ENCODE assay signal across 36 cellular contexts in genomic region chr7:108808556-108808955, GRCh38.
"Had no signal": no experiment of that assay in that cellular context is flagged by ENCODE, and none has a peak within 500 bp of the region (broad histone marks: within the 10 kb centered on the region; RNA-seq: fewer than 3 reads in every experiment).

No MANE protein-coding gene starts in this region.

- H3K27me3 Mint-ChIP-seq: activated B cell treated with CpG ODN at 0.5 μM for 24 hours; activated CD4-positive, alpha-beta memory T cell treated with anti-CD3 and anti-CD28 coated beads for 36 hours; activated CD4-positive, alpha-beta T cell treated with anti-CD3 and anti-CD28 coated beads, Interleukin-2, amount 10 ng/mL, durations not matched to agents 24 days and 14 days; activated CD8-positive, alpha-beta memory T cell treated with anti-CD3 and anti-CD28 coated beads, Interleukin-2, amount 10 ng/mL, durations not matched to agents 7 days and 5 days; activated naive CD8-positive, alpha-beta T cell treated with anti-CD3 and anti-CD28 coated beads for 36 hours; activated T-helper 17 cell treated with anti-CD3 and anti-CD28 coated beads, Interleukin-2, amount 50 U/mL, for 72 hours had no signal

- ATAC-seq: activated CD8-positive, alpha-beta memory T cell treated with anti-CD3 and anti-CD28 coated beads, Interleukin-2, amount 10 ng/mL, durations not matched to agents 7 days and 5 days; activated CD8-positive, alpha-beta T cell treated with anti-CD3 and anti-CD28 coated beads for 36 hours; activated naive CD4-positive, alpha-beta T cell treated with anti-CD3 and anti-CD28 coated beads, Interleukin-2, amount 50 U/mL, for 72 hours; activated T-cell treated with anti-CD3 and anti-CD28 coated beads, Interleukin-2, amount 50 U/mL, for 4 hours; activated T-cell treated with anti-CD3 and anti-CD28 coated beads, Interleukin-2, amount 50 U/mL, for 72 hours; activated T-helper 17 cell treated with anti-CD3 and anti-CD28 coated beads, Interleukin-2, amount 50 U/mL, for 72 hours; body of pancreas had no signal

- H3K27ac Mint-ChIP-seq: activated B cell treated with CpG ODN at 0.5 μM for 24 hours; activated CD4-positive, alpha-beta memory T cell treated with anti-CD3 and anti-CD28 coated beads for 36 hours; activated CD4-positive, alpha-beta T cell treated with anti-CD3 and anti-CD28 coated beads, Interleukin-2, amount 10 ng/mL, durations not matched to agents 24 days and 14 days; activated CD8-positive, alpha-beta memory T cell treated with anti-CD3 and anti-CD28 coated beads, Interleukin-2, amount 10 ng/mL, durations not matched to agents 7 days and 5 days; activated CD8-positive, alpha-beta T cell treated with anti-CD3 and anti-CD28 coated beads for 36 hours; activated naive CD4-positive, alpha-beta T cell treated with anti-CD3 and anti-CD28 coated beads for 36 hours; activated naive CD4-positive, alpha-beta T cell treated with anti-CD3 and anti-CD28 coated beads, Interleukin-2, amount 50 U/mL, for 72 hours; activated naive CD8-positive, alpha-beta T cell treated with anti-CD3 and anti-CD28 coated beads for 36 hours; activated T-cell treated with anti-CD3 and anti-CD28 coated beads, Interleukin-2, amount 50 U/mL, for 72 hours; activated T-helper 1 cell treated with anti-CD3 and anti-CD28 coated beads, Interleukin-12 subunit alpha, Interleukin-12 subunit beta, Interleukin-2, Interleukin-4 antibody, amounts not matched to agents 30 ng/mL and 10 ng/mL and 1 ng/mL, durations not matched to agents 14 hours and 24 hours and 36 hours; activated T-helper 17 cell treated with anti-CD3 and anti-CD28 coated beads, Interleukin-2, amount 50 U/mL, for 72 hours; T-helper 1 cell treated with Interleukin-12 subunit alpha and Interleukin-12 subunit beta and Interleukin-4 antibody, amounts not matched to agents 30 μg/mL and 1 μg/mL, for 36 hours; T-helper 2 cell treated with Interferon-gamma antibody and Interleukin-4, amounts not matched to agents 5 μg/mL and 100 μg/mL, for 36 hours had no signal

- H3K9me3 Mint-ChIP-seq: activated B cell treated with CpG ODN at 0.5 μM for 24 hours; activated CD4-positive, alpha-beta memory T cell treated with anti-CD3 and anti-CD28 coated beads for 36 hours; activated CD4-positive, alpha-beta T cell treated with anti-CD3 and anti-CD28 coated beads, Interleukin-2, amount 10 ng/mL, durations not matched to agents 24 days and 14 days; activated CD8-positive, alpha-beta T cell treated with anti-CD3 and anti-CD28 coated beads for 36 hours; activated naive CD4-positive, alpha-beta T cell treated with anti-CD3 and anti-CD28 coated beads for 36 hours; activated naive CD8-positive, alpha-beta T cell treated with anti-CD3 and anti-CD28 coated beads for 36 hours; activated T-cell treated with anti-CD3 and anti-CD28 coated beads, Interleukin-2, amount 50 U/mL, for 4 hours; activated T-helper 1 cell treated with anti-CD3 and anti-CD28 coated beads, Interleukin-12 subunit alpha, Interleukin-12 subunit beta, Interleukin-2, Interleukin-4 antibody, amounts not matched to agents 30 ng/mL and 10 ng/mL and 1 ng/mL, durations not matched to agents 14 hours and 24 hours and 36 hours; T-helper 1 cell treated with Interleukin-12 subunit alpha and Interleukin-12 subunit beta and Interleukin-4 antibody, amounts not matched to agents 30 μg/mL and 1 μg/mL, for 36 hours; T-helper 2 cell treated with Interferon-gamma antibody and Interleukin-4, amounts not matched to agents 5 μg/mL and 100 μg/mL, for 36 hours had no signal

- H3K4me1 Mint-ChIP-seq: activated B cell treated with CpG ODN at 0.5 μM for 24 hours; activated CD4-positive, alpha-beta T cell treated with anti-CD3 and anti-CD28 coated beads, Interleukin-2, amount 10 ng/mL, durations not matched to agents 24 days and 14 days; activated CD8-positive, alpha-beta memory T cell treated with anti-CD3 and anti-CD28 coated beads, Interleukin-2, amount 10 ng/mL, durations not matched to agents 7 days and 5 days; activated naive CD8-positive, alpha-beta T cell treated with anti-CD3 and anti-CD28 coated beads for 36 hours; activated T-helper 17 cell treated with anti-CD3 and anti-CD28 coated beads, Interleukin-2, amount 50 U/mL, for 72 hours had no signal

- FAIRE-seq: astrocyte, TTC549 had no signal

- H3K36me3 Mint-ChIP-seq: activated CD4-positive, alpha-beta memory T cell treated with anti-CD3 and anti-CD28 coated beads for 36 hours; activated CD8-positive, alpha-beta memory T cell treated with anti-CD3 and anti-CD28 coated beads, Interleukin-2, amount 10 ng/mL, durations not matched to agents 7 days and 5 days; activated naive CD4-positive, alpha-beta T cell treated with anti-CD3 and anti-CD28 coated beads, Interleukin-2, amount 50 U/mL, for 72 hours; activated naive CD8-positive, alpha-beta T cell treated with anti-CD3 and anti-CD28 coated beads for 36 hours had no signal

- H3K4me3 Mint-ChIP-seq: activated B cell treated with CpG ODN at 0.5 μM for 24 hours; activated CD4-positive, alpha-beta memory T cell treated with anti-CD3 and anti-CD28 coated beads for 36 hours; activated CD4-positive, alpha-beta T cell treated with anti-CD3 and anti-CD28 coated beads, Interleukin-2, amount 10 ng/mL, durations not matched to agents 24 days and 14 days; activated CD8-positive, alpha-beta memory T cell treated with anti-CD3 and anti-CD28 coated beads, Interleukin-2, amount 10 ng/mL, durations not matched to agents 7 days and 5 days; activated CD8-positive, alpha-beta T cell treated with anti-CD3 and anti-CD28 coated beads for 36 hours; activated naive CD4-positive, alpha-beta T cell treated with anti-CD3 and anti-CD28 coated beads for 36 hours; activated naive CD8-positive, alpha-beta T cell treated with anti-CD3 and anti-CD28 coated beads for 36 hours; activated T-cell treated with anti-CD3 and anti-CD28 coated beads, Interleukin-2, amount 50 U/mL, for 4 hours; activated T-cell treated with anti-CD3 and anti-CD28 coated beads, Interleukin-2, amount 50 U/mL, for 72 hours; activated T-helper 1 cell treated with anti-CD3 and anti-CD28 coated beads, Interleukin-12 subunit alpha, Interleukin-12 subunit beta, Interleukin-2, Interleukin-4 antibody, amounts not matched to agents 30 ng/mL and 10 ng/mL and 1 ng/mL, durations not matched to agents 14 hours and 24 hours and 36 hours; activated T-helper 17 cell treated with anti-CD3 and anti-CD28 coated beads, Interleukin-2, amount 50 U/mL, for 72 hours; T-helper 1 cell treated with Interleukin-12 subunit alpha and Interleukin-12 subunit beta and Interleukin-4 antibody, amounts not matched to agents 30 μg/mL and 1 μg/mL, for 36 hours; T-helper 2 cell treated with Interferon-gamma antibody and Interleukin-4, amounts not matched to agents 5 μg/mL and 100 μg/mL, for 36 hours had no signal

- DNase-seq: activated B cell treated with CpG ODN at 0.5 μM for 24 hours; activated CD4-positive, alpha-beta memory T cell treated with anti-CD3 and anti-CD28 coated beads for 36 hours; activated CD4-positive, alpha-beta T cell treated with anti-CD3 and anti-CD28 coated beads for 4 hours; activated CD4-positive, alpha-beta T cell treated with anti-CD3 and anti-CD28 coated beads, Interleukin-2, amount 10 ng/mL, durations not matched to agents 24 days and 14 days; activated CD4-positive, alpha-beta T cell treated with anti-CD3 and anti-CD28 coated beads, Interleukin-2, amount 50 U/mL, for 1 hour; activated CD4-positive, alpha-beta T cell treated with anti-CD3 and anti-CD28 coated beads, Interleukin-2, amount 50 U/mL, for 4 hours; activated CD4-positive, CD25-positive, alpha-beta regulatory T cell treated with anti-CD3 and anti-CD28 coated beads, Interleukin-2, amount 50 U/mL, for 72 hours; activated CD8-positive, alpha-beta memory T cell treated with anti-CD3 and anti-CD28 coated beads for 24 hours; activated CD8-positive, alpha-beta memory T cell treated with anti-CD3 and anti-CD28 coated beads, Interleukin-2, amount 10 ng/mL, durations not matched to agents 7 days and 5 days; activated CD8-positive, alpha-beta memory T cell treated with anti-CD3 and anti-CD28 coated beads, Interleukin-2, amount 50 U/mL, for 48 hours; activated CD8-positive, alpha-beta T cell treated with anti-CD3 and anti-CD28 coated beads for 36 hours; activated effector memory CD4-positive, alpha-beta T cell treated with anti-CD3 and anti-CD28 coated beads, Interleukin-2, amount 50 U/mL, for 16 hours; activated gamma-delta T cell treated with Interleukin-2 at 50 U/mL for 16 hours; activated naive CD4-positive, alpha-beta T cell; activated naive CD4-positive, alpha-beta T cell treated with anti-CD3 and anti-CD28 coated beads for 36 hours; activated naive CD4-positive, alpha-beta T cell treated with anti-CD3 and anti-CD28 coated beads, Interleukin-2, amount 50 U/mL, for 16 hours; activated naive CD8-positive, alpha-beta T cell treated with anti-CD3 and anti-CD28 coated beads for 36 hours; activated T-cell treated with anti-CD3 and anti-CD28 coated beads, Interleukin-2, amount 50 U/mL, for 4 hours; activated T-cell treated with anti-CD3 and anti-CD28 coated beads, Interleukin-2, amount 50 U/mL, for 72 hours; adrenal gland; amniotic stem cell; aorta; body of pancreas; brain microvascular endothelial cell; central memory CD4-positive, alpha-beta T cell; SW 1271; T-helper 1 cell; T-helper 2 cell; T-helper 9 cell had no signal
